In genomic region chr18:78230911-78231310, GRCh38 we compare ENCODE assay signal across 21 cellular contexts.
DNase-seq lines count a peak whose midpoint lies in the region; ATAC-seq, FAIRE-seq and TF ChIP-seq lines count a peak whose summit lies in the region.
"Had no signal": no experiment of that assay in that cellular context is flagged by ENCODE, and none has a peak within 500 bp of the region (broad histone marks: within the 10 kb centered on the region; RNA-seq: fewer than 3 reads in every experiment).

No MANE protein-coding gene starts in this region.

- H4K20me1 ChIP-seq in HepG2 (ENCODE audit: insufficient read depth, low read length) (no peaks in the 10 kb centered on the region), neural progenitor cell (ENCODE audit: low read depth) (no peaks in the 10 kb centered on the region)
- H4K20me1 ChIP-seq: BLaER1 treated with 17β-estradiol and CSF1 and Interleukin-3, amounts not matched to agents 10 nM and 100 nM had no signal

- H3K4me3 ChIP-seq in HepG2 (replicated peaks in 1 of 3; ENCODE audit: insufficient read depth in 1 of 3, low read depth in 2 of 3, low read length in 3 of 3) = no peak overlapping the region
- H3K4me3 ChIP-seq in right lobe of liver = no peak overlapping the region
- H3K4me3 ChIP-seq in neural progenitor cell = no peak overlapping the region
- H3K4me3 ChIP-seq: A549; BLaER1 treated with 17β-estradiol and CSF1 and Interleukin-3, amounts not matched to agents 10 nM and 100 nM had no signal

- peaks cover 11% of the 10 kb centered on the region for H3K27me3 Mint-ChIP-seq in neural progenitor cell (ENCODE audit: insufficient read depth, low read depth)
- H3K27me3 Mint-ChIP-seq in activated CD8-positive, alpha-beta T cell treated with anti-CD3 and anti-CD28 coated beads, Interleukin-2, amount 10 ng/mL, durations not matched to agents 7 days and 5 days (ENCODE audit: low read depth) = no peaks in the 10 kb centered on the region
- H3K27me3 Mint-ChIP-seq: B cell; CD4-positive, alpha-beta T cell had no signal

- no peaks in the 10 kb centered on the region for H3K36me3 ChIP-seq in HepG2 (replicated peaks in 1 of 2; ENCODE audit: control insufficient read depth in 1 of 2, insufficient read depth in 2 of 2, low read length in 2 of 2)
- H3K36me3 ChIP-seq in right lobe of liver = no peaks in the 10 kb centered on the region
- H3K36me3 ChIP-seq in neural progenitor cell = no peaks in the 10 kb centered on the region
- H3K36me3 ChIP-seq: BLaER1 treated with 17β-estradiol and CSF1 and Interleukin-3, amounts not matched to agents 10 nM and 100 nM had no signal

- peaks cover 20% of the 10 kb centered on the region for H3K4me1 Mint-ChIP-seq in neural progenitor cell
- no peaks in the 10 kb centered on the region for H3K4me1 Mint-ChIP-seq in activated CD8-positive, alpha-beta T cell treated with anti-CD3 and anti-CD28 coated beads, Interleukin-2, amount 10 ng/mL, durations not matched to agents 7 days and 5 days (ENCODE audit: low read depth)
- H3K4me1 Mint-ChIP-seq: B cell had no signal

- no peak for TF ChIP-seq RAD21 in HepG2 (CRISPR knock-in tag; IDR thresholded peaks at IDR 0.05)

- no peak overlapping the region for H3K4me3 Mint-ChIP-seq in neural progenitor cell
- H3K4me3 Mint-ChIP-seq in activated CD8-positive, alpha-beta T cell treated with anti-CD3 and anti-CD28 coated beads, Interleukin-2, amount 10 ng/mL, durations not matched to agents 7 days and 5 days = no peak overlapping the region
- H3K4me3 Mint-ChIP-seq: B cell; CD4-positive, alpha-beta T cell; CD8-positive, alpha-beta T cell had no signal

- H3K9me3 ChIP-seq in HepG2 (ENCODE audit: low read length) (no peaks in the 10 kb centered on the region), right lobe of liver (no peaks in the 10 kb centered on the region), neural progenitor cell (ENCODE audit: low read depth) (no peaks in the 10 kb centered on the region)
- H3K9me3 ChIP-seq: A549, Caco-2 had no signal

- TF ChIP-seq POLR2A in HepG2 (IDR thresholded peaks at IDR 0.05; ENCODE audit: insufficient read depth in 1 of 2, low read depth in 2 of 2, low read length in 2 of 2) = no peak
- TF ChIP-seq POLR2A in right lobe of liver (IDR thresholded peaks at IDR 0.05) = no peak

- no peak overlapping the region for H3K9ac ChIP-seq in HepG2 (ENCODE audit: insufficient read depth, low read depth, low read length)
- H3K9ac ChIP-seq in neural progenitor cell = no peak overlapping the region
- H3K9ac ChIP-seq: BLaER1 treated with 17β-estradiol and CSF1 and Interleukin-3, amounts not matched to agents 10 nM and 100 nM had no signal

- WGBS in HepG2 (ENCODE audit: low lambda C conversion rate) = 0% methylated on average over 4 of the region's 4 CpGs
- 28% methylated on average over 3 of the region's 4 CpGs for WGBS in right lobe of liver (ENCODE audit: insufficient coverage, low coverage, low lambda C conversion rate, missing lambda C conversion rate)

- in situ Hi-C loops in HepG2 (cut with HindIII; ENCODE audit: extremely low pct_ligation_motif_present, low pct_unique_long_range_greater_than_20kb) = no loop called here

- no TSS peak for BruUV-seq in HepG2 (replicated peaks; lab: Mats Ljungman, UMichigan)

- peaks cover 8% of the 10 kb centered on the region for H3K9me3 Mint-ChIP-seq in neural progenitor cell
- H3K9me3 Mint-ChIP-seq in activated CD8-positive, alpha-beta T cell treated with anti-CD3 and anti-CD28 coated beads, Interleukin-2, amount 10 ng/mL, durations not matched to agents 7 days and 5 days (ENCODE audit: insufficient read depth) = no peaks in the 10 kb centered on the region
- H3K9me3 Mint-ChIP-seq: CD4-positive, alpha-beta T cell had no signal

- no peaks in the 10 kb centered on the region for H3K4me1 ChIP-seq in HepG2 (ENCODE audit: insufficient read depth, low read length)
- no peaks in the 10 kb centered on the region for H3K4me1 ChIP-seq in right lobe of liver
- peaks cover 13% of the 10 kb centered on the region for H3K4me1 ChIP-seq in neural progenitor cell
- H3K4me1 ChIP-seq: A549; BLaER1 treated with 17β-estradiol and CSF1 and Interleukin-3, amounts not matched to agents 10 nM and 100 nM; Caco-2 had no signal

- H3K36me3 Mint-ChIP-seq in neural progenitor cell = no peaks in the 10 kb centered on the region
- H3K36me3 Mint-ChIP-seq in activated CD8-positive, alpha-beta T cell treated with anti-CD3 and anti-CD28 coated beads, Interleukin-2, amount 10 ng/mL, durations not matched to agents 7 days and 5 days (ENCODE audit: low read depth) = no peaks in the 10 kb centered on the region
- H3K36me3 Mint-ChIP-seq: CD8-positive, alpha-beta T cell had no signal

- no peaks in the 10 kb centered on the region for H3K79me2 ChIP-seq in HepG2 (ENCODE audit: insufficient read depth, low read length)
- no peaks in the 10 kb centered on the region for H3K79me2 ChIP-seq in neural progenitor cell (ENCODE audit: low read depth)

- TF ChIP-seq EP300 in HepG2 (IDR thresholded peaks at IDR 0.05; ENCODE audit: low read depth in 2 of 2, low read length in 2 of 2) (no peak), HepG2 (CRISPR knock-in tag; IDR thresholded peaks at IDR 0.05; ENCODE audit: borderline replicate concordance) (no peak)

- H3K27me3 ChIP-seq in HepG2 (ENCODE audit: control insufficient read depth in 1 of 2, insufficient read depth in 2 of 2, low read length in 2 of 2) (peaks cover 2 to 25% of the 10 kb centered on the region in 2 experiments; a peak in 3 of 5 replicates), right lobe of liver (no peaks in the 10 kb centered on the region), neural progenitor cell (no peaks in the 10 kb centered on the region)
- H3K27me3 ChIP-seq: BLaER1 treated with 17β-estradiol and CSF1 and Interleukin-3, amounts not matched to agents 10 nM and 100 nM had no signal

- CTCF ChIA-PET in HepG2 (lab: Yijun Ruan, JAX; ENCODE audit: low intra/inter-chr PET ratio, low total read pairs) = no interaction called here
- CTCF ChIA-PET in activated CD8-positive, alpha-beta T cell treated with anti-CD3 and anti-CD28 coated beads, Interleukin-2, amount 10 ng/mL, durations not matched to agents 7 days and 5 days (lab: Charles Lee) = no interaction called here

- H2AFZ ChIP-seq in HepG2 (ENCODE audit: low read length) = no peak overlapping the region
- no peak overlapping the region for H2AFZ ChIP-seq in neural progenitor cell (replicated peaks)

- peak overlapping the region; percentile 43 for H3K27ac Mint-ChIP-seq in neural progenitor cell
- no peak overlapping the region for H3K27ac Mint-ChIP-seq in activated CD8-positive, alpha-beta T cell treated with anti-CD3 and anti-CD28 coated beads, Interleukin-2, amount 10 ng/mL, durations not matched to agents 7 days and 5 days
- H3K27ac Mint-ChIP-seq: B cell; CD4-positive, alpha-beta T cell; CD8-positive, alpha-beta T cell had no signal

- DNase-seq in HepG2 (ENCODE audit: low spot score) (no peak), right lobe of liver (no peak), neural progenitor cell (ENCODE audit: low spot score) (no peak)
- DNase-seq in activated CD8-positive, alpha-beta T cell treated with anti-CD3 and anti-CD28 coated beads, Interleukin-2, amount 10 ng/mL, durations not matched to agents 7 days and 5 days = no peak
- no peak for DNase-seq in stimulated activated CD4-positive, alpha-beta T cell treated with anti-CD3 and anti-CD28 coated beads, Interleukin-15, amount 100 ng/mL, for 24 hours
- DNase-seq: AML-193; Caco-2; Calu3; CD4-positive, alpha-beta T cell; CD8-positive, alpha-beta T cell; DMS79 treated with DMSO at 0.1 percent for 48 hours; GF-D8 had no signal

- H3K4me2 ChIP-seq in HepG2 (ENCODE audit: low read depth, low read length) (no peak overlapping the region), neural progenitor cell (peak overlapping the region; percentile 8)
- H3K4me2 ChIP-seq: A549; BLaER1 treated with 17β-estradiol and CSF1 and Interleukin-3, amounts not matched to agents 10 nM and 100 nM had no signal

- no peaks in the 10 kb centered on the region for H3F3A ChIP-seq in neural progenitor cell (ENCODE audit: low read depth)

- POLR2A ChIA-PET in HepG2 (lab: Yijun Ruan, JAX) = no interaction called here
- POLR2A ChIA-PET in activated CD8-positive, alpha-beta T cell treated with anti-CD3 and anti-CD28 coated beads, Interleukin-2, amount 10 ng/mL, durations not matched to agents 7 days and 5 days (lab: Charles Lee) = no interaction called here

- TF ChIP-seq CTCF in HepG2 (CRISPR knock-in tag; IDR thresholded peaks at IDR 0.05) = no peak
- no peak for TF ChIP-seq CTCF in right lobe of liver (IDR thresholded peaks at IDR 0.05)
- TF ChIP-seq CTCF in neural progenitor cell (IDR thresholded peaks at IDR 0.05) = no peak

- ATAC-seq in HepG2 (no peak), right lobe of liver (no peak)
- no peak for ATAC-seq in activated CD8-positive, alpha-beta T cell treated with anti-CD3 and anti-CD28 coated beads, Interleukin-2, amount 10 ng/mL, durations not matched to agents 7 days and 5 days
- ATAC-seq: A549; CD8-positive, alpha-beta T cell had no signal

- no peak for FAIRE-seq in HepG2 (lab: Jason Lieb, UNC)
- FAIRE-seq: A549, D721Med, G401.6, GM12891, GM19239 had no signal

- intact Hi-C loops in HepG2 (cut with micrococcal nuclease; ENCODE audit: unreplicated experiment) (no loop called here), right lobe of liver (cut with DNase I) (loop anchor here in 1 of 2 donors (10.0 kb wide), 2 partner anchors 56 to 176 kb away; no protein-coding TSS in a partner anchor)

- H3K27ac ChIP-seq in HepG2 (ENCODE audit: extremely low read length, insufficient read depth, low read length) (no peak overlapping the region), right lobe of liver (no peak overlapping the region), neural progenitor cell (no peak overlapping the region)
- H3K27ac ChIP-seq: 22Rv1; A549; BLaER1 treated with 17β-estradiol and CSF1 and Interleukin-3, amounts not matched to agents 10 nM and 100 nM; C4-2B had no signal

TF ChIP-seq in HepG2, 621 proteins besides CTCF, POLR2A, EP300 and RAD21:
- TF ChIP-seq ZNF382 (CRISPR knock-in tag; IDR thresholded peaks at IDR 0.05; ENCODE audit: borderline replicate concordance) = no peak
- no peak for TF ChIP-seq SIN3A (IDR thresholded peaks at IDR 0.05; ENCODE audit: borderline replicate concordance, low read depth, low read length)
- TF ChIP-seq ZNF143 (CRISPR knock-in tag; IDR thresholded peaks at IDR 0.05) = no peak
- TF ChIP-seq GPN1 (CRISPR knock-in tag; IDR thresholded peaks at IDR 0.05; ENCODE audit: borderline replicate concordance) = no peak
- TF ChIP-seq ZFP36 (IDR thresholded peaks at IDR 0.05; ENCODE audit: borderline replicate concordance, low read depth, low read length, partially characterized antibody) = peak; percentile 13
- no peak for TF ChIP-seq SIN3B (IDR thresholded peaks at IDR 0.05; ENCODE audit: low read length)
- no peak for TF ChIP-seq ZFX (CRISPR knock-in tag; IDR thresholded peaks at IDR 0.05; ENCODE audit: low read depth)
- TF ChIP-seq NKX3-1 (CRISPR knock-in tag; IDR thresholded peaks at IDR 0.05) = no peak
